34 cellular contexts compared by ENCODE assay signal in genomic region chr9:107625383-107625984, GRCh38.
"Had no signal": no experiment of that assay in that cellular context is flagged by ENCODE, and none has a peak within 500 bp of the region (broad histone marks: within the 10 kb centered on the region; RNA-seq: fewer than 3 reads in every experiment).

No MANE protein-coding gene starts in this region.

- H3K4me1 ChIP-seq: adrenal gland, breast epithelium had no signal

- H3K36me3 ChIP-seq: adrenal gland, brain microvascular endothelial cell, breast epithelium had no signal

- H3K27ac ChIP-seq: adrenal gland, body of pancreas, brain microvascular endothelial cell, breast epithelium, VCaP had no signal

- FAIRE-seq: astrocyte, TTC549 had no signal

- DNase-seq: activated B cell treated with CpG ODN at 0.5 μM for 24 hours; activated CD4-positive, alpha-beta memory T cell treated with anti-CD3 and anti-CD28 coated beads for 36 hours; activated CD4-positive, alpha-beta T cell treated with anti-CD3 and anti-CD28 coated beads for 4 hours; activated CD4-positive, alpha-beta T cell treated with anti-CD3 and anti-CD28 coated beads, Interleukin-2, amount 10 ng/mL, durations not matched to agents 24 days and 14 days; activated CD4-positive, alpha-beta T cell treated with anti-CD3 and anti-CD28 coated beads, Interleukin-2, amount 50 U/mL, for 1 hour; activated CD4-positive, alpha-beta T cell treated with anti-CD3 and anti-CD28 coated beads, Interleukin-2, amount 50 U/mL, for 4 hours; activated CD4-positive, CD25-positive, alpha-beta regulatory T cell treated with anti-CD3 and anti-CD28 coated beads, Interleukin-2, amount 50 U/mL, for 72 hours; activated CD8-positive, alpha-beta memory T cell treated with anti-CD3 and anti-CD28 coated beads, Interleukin-2, amount 50 U/mL, for 4 hours; activated CD8-positive, alpha-beta T cell treated with anti-CD3 and anti-CD28 coated beads for 36 hours; activated effector memory CD4-positive, alpha-beta T cell treated with anti-CD3 and anti-CD28 coated beads, Interleukin-2, amount 50 U/mL, for 16 hours; activated gamma-delta T cell treated with Interleukin-2 at 50 U/mL for 16 hours; activated naive CD4-positive, alpha-beta T cell; activated naive CD4-positive, alpha-beta T cell treated with anti-CD3 and anti-CD28 coated beads for 36 hours; activated naive CD4-positive, alpha-beta T cell treated with anti-CD3 and anti-CD28 coated beads, Interleukin-2, amount 50 U/mL, for 16 hours; activated naive CD8-positive, alpha-beta T cell treated with anti-CD3 and anti-CD28 coated beads for 36 hours; activated T-cell treated with anti-CD3 and anti-CD28 coated beads for 4 hours; activated T-cell treated with anti-CD3 and anti-CD28 coated beads, Interleukin-2, amount 50 U/mL, for 1 hour; activated T-cell treated with anti-CD3 and anti-CD28 coated beads, Interleukin-2, amount 50 U/mL, for 4 hours; activated T-cell treated with anti-CD3 and anti-CD28 coated beads, Interleukin-2, amount 50 U/mL, for 72 hours; adrenal gland; amniotic stem cell; aorta; body of pancreas; brain microvascular endothelial cell; central memory CD4-positive, alpha-beta T cell; T-helper 1 cell; T-helper 2 cell; T-helper 9 cell had no signal

- H3K4me3 ChIP-seq: adrenal gland, body of pancreas, breast epithelium had no signal

- H3K9me3 ChIP-seq: adrenal gland, body of pancreas, breast epithelium had no signal

- H3K27me3 ChIP-seq: adrenal gland, body of pancreas, brain microvascular endothelial cell, breast epithelium had no signal

- ATAC-seq: activated CD8-positive, alpha-beta T cell treated with anti-CD3 and anti-CD28 coated beads for 36 hours; activated naive CD4-positive, alpha-beta T cell treated with anti-CD3 and anti-CD28 coated beads, Interleukin-2, amount 50 U/mL, for 72 hours; activated T-cell treated with anti-CD3 and anti-CD28 coated beads, Interleukin-2, amount 50 U/mL, for 4 hours; activated T-cell treated with anti-CD3 and anti-CD28 coated beads, Interleukin-2, amount 50 U/mL, for 72 hours; activated T-helper 17 cell treated with anti-CD3 and anti-CD28 coated beads, Interleukin-2, amount 50 U/mL, for 72 hours; body of pancreas had no signal
